ENCODE assay signal across 13 cellular contexts in the genomic region with DNA sequence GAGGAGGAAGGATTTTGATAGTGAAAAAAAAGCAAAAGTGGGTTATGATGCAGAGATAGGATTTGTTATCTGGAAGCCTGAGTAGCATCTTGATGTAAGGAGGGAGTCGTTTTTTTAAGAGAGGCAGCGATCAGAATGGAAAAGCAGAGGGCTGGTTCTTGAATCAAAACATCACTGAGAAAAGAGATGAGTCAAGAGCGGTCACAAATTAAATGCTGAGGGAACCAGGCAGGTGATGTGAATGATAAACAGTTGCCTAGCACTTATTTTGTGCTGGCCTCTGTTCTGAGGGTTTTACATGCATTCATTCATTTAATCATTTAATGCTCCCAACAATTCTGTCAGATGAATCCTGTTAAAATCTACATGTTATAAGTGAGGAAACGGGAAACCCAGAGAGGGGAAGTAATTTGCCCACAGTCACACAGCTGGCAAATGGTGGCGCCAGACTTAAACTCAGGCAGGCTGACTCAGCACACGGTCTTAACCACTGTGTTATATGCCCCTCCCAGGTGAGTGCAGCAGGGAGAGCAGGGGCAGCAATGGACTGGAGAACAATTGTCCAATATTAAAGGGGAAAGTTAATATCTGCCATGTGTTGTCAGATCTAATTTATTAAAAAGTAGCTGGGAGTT. TPM values are rescaled to one million over a fixed set of nuclear protein-coding genes. Genes with fewer than 3 reads are reported as not detected.
DNase-seq lines count a peak whose midpoint lies in the region; ATAC-seq, FAIRE-seq and TF ChIP-seq lines count a peak whose summit lies in the region.
"Had no signal": no experiment of that assay in that cellular context is flagged by ENCODE, and none has a peak within 500 bp of the region (broad histone marks: within the 10 kb centered on the region; RNA-seq: fewer than 3 reads in every experiment).

No MANE protein-coding gene starts in this region.

- H3K36me3 ChIP-seq in kidney (ENCODE audit: control insufficient read depth in 1 of 2, insufficient read depth in 2 of 2, low read length in 2 of 2): no peaks in the 10 kb centered on the region

- intact Hi-C loops in activated CD4-positive, alpha-beta memory T cell treated with anti-CD3 and anti-CD28 coated beads for 36 hours (cut with micrococcal nuclease): loop anchor here (2.0 kb wide), 1 partner anchor 15 kb away; no protein-coding TSS in a partner anchor
- intact Hi-C loops in natural killer cell (cut with micrococcal nuclease) (no loop called here), kidney (cut with DNase I) (no loop called here)

- no peak overlapping the region for H3K4me3 Mint-ChIP-seq in activated CD8-positive, alpha-beta memory T cell treated with anti-CD3 and anti-CD28 coated beads, Interleukin-2, amount 10 ng/mL, durations not matched to agents 7 days and 5 days
- H3K4me3 Mint-ChIP-seq in activated CD4-positive, alpha-beta memory T cell treated with anti-CD3 and anti-CD28 coated beads for 36 hours: no peak overlapping the region
- H3K4me3 Mint-ChIP-seq in natural killer cell (peak overlapping the region; percentile 22), type B pancreatic cell (no peak overlapping the region)
- H3K4me3 Mint-ChIP-seq: brain had no signal

- POLR2A ChIA-PET in activated CD4-positive, alpha-beta memory T cell treated with anti-CD3 and anti-CD28 coated beads for 36 hours (lab: Charles Lee): no interaction called here

- TF ChIP-seq CTCF in natural killer cell (IDR thresholded peaks at IDR 0.05) (no peak), kidney (IDR thresholded peaks at IDR 0.05; ENCODE audit: borderline replicate concordance, extremely low read depth, insufficient read depth) (no peak), type B pancreatic cell (conservative IDR thresholded peaks at IDR 0.05) (no peak)

- no peak for FAIRE-seq in kidney (lab: Jason Lieb, UNC)

- H3K27me3 Mint-ChIP-seq in activated CD8-positive, alpha-beta memory T cell treated with anti-CD3 and anti-CD28 coated beads, Interleukin-2, amount 10 ng/mL, durations not matched to agents 7 days and 5 days: peaks cover 15% of the 10 kb centered on the region
- no peaks in the 10 kb centered on the region for H3K27me3 Mint-ChIP-seq in activated CD4-positive, alpha-beta memory T cell treated with anti-CD3 and anti-CD28 coated beads for 36 hours
- peaks cover 8 to 12% of the 10 kb centered on the region in 2 donors for H3K27me3 Mint-ChIP-seq in natural killer cell (ENCODE audit: low read depth in 2 of 2)
- H3K27me3 Mint-ChIP-seq in type B pancreatic cell: peaks cover 7% of the 10 kb centered on the region

- no peak overlapping the region for H3K4me3 ChIP-seq in kidney (ENCODE audit: low read length in 2 of 2)

- no peaks in the 10 kb centered on the region for H3K9me3 ChIP-seq in kidney (ENCODE audit: control insufficient read depth in 1 of 2, low read length in 2 of 2)

- H3K27ac ChIP-seq in kidney (ENCODE audit: low read depth in 2 of 2, low read length in 2 of 2): no peak overlapping the region

- peak; percentile 86 for ATAC-seq in activated CD8-positive, alpha-beta memory T cell treated with anti-CD3 and anti-CD28 coated beads, Interleukin-2, amount 10 ng/mL, durations not matched to agents 7 days and 5 days
- ATAC-seq in natural killer cell: peak; percentile 79 to 97 (median 97)

- H3K36me3 Mint-ChIP-seq in activated CD8-positive, alpha-beta memory T cell treated with anti-CD3 and anti-CD28 coated beads, Interleukin-2, amount 10 ng/mL, durations not matched to agents 7 days and 5 days: no peaks in the 10 kb centered on the region
- H3K36me3 Mint-ChIP-seq in activated CD4-positive, alpha-beta memory T cell treated with anti-CD3 and anti-CD28 coated beads for 36 hours: no peaks in the 10 kb centered on the region
- H3K36me3 Mint-ChIP-seq in natural killer cell (no peaks in the 10 kb centered on the region), type B pancreatic cell (no peaks in the 10 kb centered on the region)
- H3K36me3 Mint-ChIP-seq: brain had no signal

- peak; percentile 57 for DNase-seq in activated CD8-positive, alpha-beta memory T cell treated with anti-CD3 and anti-CD28 coated beads, Interleukin-2, amount 10 ng/mL, durations not matched to agents 7 days and 5 days
- no peak for DNase-seq in activated CD8-positive, alpha-beta memory T cell treated with anti-CD3 and anti-CD28 coated beads for 24 hours
- DNase-seq in KG1 (lab: John Stamatoyannopoulos, UW): peak; percentile 15
- DNase-seq in activated CD4-positive, alpha-beta memory T cell treated with anti-CD3 and anti-CD28 coated beads for 36 hours: peak; percentile 57
- DNase-seq in natural killer cell: no peak
- DNase-seq in kidney: no peak
- no peak for DNase-seq in type B pancreatic cell (ENCODE audit: extremely low spot score, unreplicated experiment)
- DNase-seq in SW 1271 (lab: John Stamatoyannopoulos, UW): no peak
- DNase-seq: effector memory CD4-positive, alpha-beta T cell; foreskin melanocyte; T1000 had no signal

- no peak overlapping the region for H3K9ac ChIP-seq in kidney (ENCODE audit: low read length in 2 of 2)

- no peaks in the 10 kb centered on the region for H3K9me3 Mint-ChIP-seq in activated CD8-positive, alpha-beta memory T cell treated with anti-CD3 and anti-CD28 coated beads, Interleukin-2, amount 10 ng/mL, durations not matched to agents 7 days and 5 days (ENCODE audit: low read depth)
- H3K9me3 Mint-ChIP-seq in activated CD4-positive, alpha-beta memory T cell treated with anti-CD3 and anti-CD28 coated beads for 36 hours: no peaks in the 10 kb centered on the region
- H3K9me3 Mint-ChIP-seq in natural killer cell (no peaks in the 10 kb centered on the region), type B pancreatic cell (no peaks in the 10 kb centered on the region)
- H3K9me3 Mint-ChIP-seq: brain had no signal

- CTCF ChIA-PET in activated CD8-positive, alpha-beta memory T cell treated with anti-CD3 and anti-CD28 coated beads, Interleukin-2, amount 10 ng/mL, durations not matched to agents 7 days and 5 days (lab: Charles Lee): interaction anchor here (1.3 to 2.0 kb wide), 2 partner anchors 13 to 14 kb away, joined by 4 to 10 read pairs; no protein-coding TSS in a partner anchor
- CTCF ChIA-PET in activated CD4-positive, alpha-beta memory T cell treated with anti-CD3 and anti-CD28 coated beads for 36 hours (lab: Charles Lee): interaction anchor here (2.2 to 4.7 kb wide), 2 partner anchors 13 to 114 kb away, joined by 6 to 28 read pairs; no protein-coding TSS in a partner anchor

- H3K4me1 ChIP-seq in kidney (ENCODE audit: control insufficient read depth in 1 of 2, insufficient read depth in 1 of 2, low read depth in 1 of 2, low read length in 2 of 2): peaks cover 0 to 2% of the 10 kb centered on the region in 2 donors

- H3K4me1 Mint-ChIP-seq in activated CD8-positive, alpha-beta memory T cell treated with anti-CD3 and anti-CD28 coated beads, Interleukin-2, amount 10 ng/mL, durations not matched to agents 7 days and 5 days: peaks cover 15% of the 10 kb centered on the region
- H3K4me1 Mint-ChIP-seq in activated CD4-positive, alpha-beta memory T cell treated with anti-CD3 and anti-CD28 coated beads for 36 hours (ENCODE audit: low read depth): peaks cover 22% of the 10 kb centered on the region
- H3K4me1 Mint-ChIP-seq in natural killer cell (peaks cover 26 to 43% of the 10 kb centered on the region in 2 donors), type B pancreatic cell (ENCODE audit: unreplicated experiment) (no peaks in the 10 kb centered on the region)

- peak overlapping the region; percentile 9 for H3K27ac Mint-ChIP-seq in activated CD8-positive, alpha-beta memory T cell treated with anti-CD3 and anti-CD28 coated beads, Interleukin-2, amount 10 ng/mL, durations not matched to agents 7 days and 5 days
- peak overlapping the region; percentile 71 for H3K27ac Mint-ChIP-seq in activated CD4-positive, alpha-beta memory T cell treated with anti-CD3 and anti-CD28 coated beads for 36 hours
- H3K27ac Mint-ChIP-seq in natural killer cell (peak overlapping the region; percentile 73 to 83), type B pancreatic cell (no peak overlapping the region)
- H3K27ac Mint-ChIP-seq: brain had no signal

RNA-seq across cellular contexts. Expression of a gene that starts 21.4 kb away (rescaled TPM):
- not detected for total RNA-seq in activated CD8-positive, alpha-beta memory T cell treated with anti-CD3 and anti-CD28 coated beads, Interleukin-2, amount 10 ng/mL, durations not matched to agents 7 days and 5 days
- not detected for total RNA-seq in activated CD4-positive, alpha-beta memory T cell treated with anti-CD3 and anti-CD28 coated beads for 36 hours
- total RNA-seq in natural killer cell (not detected), kidney (not detected), type B pancreatic cell (ENCODE audit: low replicate concordance) (not detected in 2 replicates)
- polyA plus RNA-seq in kidney (ENCODE audit: insufficient read depth, low read depth, low replicate concordance): not detected
- total RNA-seq: urinary bladder had no signal
- polyA plus RNA-seq: urinary bladder had no signal

RNA-seq across cellular contexts. Expression of a gene that starts 39.1 kb away (rescaled TPM):
- under 1 TPM; 0.18 to 0.23 TPM for total RNA-seq in activated CD8-positive, alpha-beta memory T cell treated with anti-CD3 and anti-CD28 coated beads, Interleukin-2, amount 10 ng/mL, durations not matched to agents 7 days and 5 days
- under 1 TPM; 0.07 to 0.24 TPM for total RNA-seq in activated CD4-positive, alpha-beta memory T cell treated with anti-CD3 and anti-CD28 coated beads for 36 hours
- total RNA-seq in natural killer cell (not detected), kidney (not detected), type B pancreatic cell (ENCODE audit: low replicate concordance) (0.33 and 18.0 TPM in 2 replicates)
- 0.15 TPM for polyA plus RNA-seq in kidney (ENCODE audit: insufficient read depth, low read depth, low replicate concordance)

RNA-seq across cellular contexts. Expression of a gene that starts 47.4 kb away (rescaled TPM):
- 1 to 10 TPM in 1 of 2 experiments, under 1 TPM in 1; 0.96 to 6.2 TPM for total RNA-seq in activated CD8-positive, alpha-beta memory T cell treated with anti-CD3 and anti-CD28 coated beads, Interleukin-2, amount 10 ng/mL, durations not matched to agents 7 days and 5 days
- under 1 TPM; 0.43 to 0.65 TPM for total RNA-seq in activated CD4-positive, alpha-beta memory T cell treated with anti-CD3 and anti-CD28 coated beads for 36 hours
- total RNA-seq in natural killer cell: 1 to 10 TPM; 2.3 to 6.5 (median 6.0) TPM
- 14.0 TPM for total RNA-seq in kidney
- 2.6 TPM for polyA plus RNA-seq in kidney (ENCODE audit: insufficient read depth, low read depth, low replicate concordance)
- not detected in 2 replicates for total RNA-seq in type B pancreatic cell (ENCODE audit: low replicate concordance)

Comparison
In these comparisons a context has a peak if more than half of its experiments do, and no peak if none do; other contexts are left out.
1. DNase-seq: peak in activated CD8-positive, alpha-beta memory T cell treated with anti-CD3 and anti-CD28 coated beads, Interleukin-2, amount 10 ng/mL, durations not matched to agents 7 days and 5 days (single experiment), KG1 (single experiment) and activated CD4-positive, alpha-beta memory T cell treated with anti-CD3 and anti-CD28 coated beads for 36 hours (single experiment); none in activated CD8-positive, alpha-beta memory T cell treated with anti-CD3 and anti-CD28 coated beads for 24 hours (single experiment), natural killer cell (single experiment), kidney (single experiment), type B pancreatic cell (single experiment) and SW 1271 (0 of 2).